17 cellular contexts compared by ENCODE assay signal in genomic region chr6:137768935-137769334, GRCh38.
DNase-seq lines count a peak whose midpoint lies in the region; ATAC-seq, FAIRE-seq and TF ChIP-seq lines count a peak whose summit lies in the region.
"Had no signal": no experiment of that assay in that cellular context is flagged by ENCODE, and none has a peak within 500 bp of the region (broad histone marks: within the 10 kb centered on the region; RNA-seq: fewer than 3 reads in every experiment).

No MANE protein-coding gene starts in this region.

- TF ChIP-seq CTCF in GM12878 (IDR thresholded peaks at IDR 0.05 in 2 of 3, conservative IDR thresholded peaks at IDR 0.05 in 1 of 3; ENCODE audit: control insufficient read depth in 2 of 3, extremely low read depth in 1 of 3, insufficient read depth in 1 of 3, low read depth in 3 of 3, low read length in 3 of 3) = no peak

- peaks cover 26% of the 10 kb centered on the region for H3K4me1 ChIP-seq in GM12878 (ENCODE audit: control insufficient read depth, insufficient read depth, low read length)
- H3K4me1 ChIP-seq: gastrocnemius medialis had no signal

- peaks cover 28% of the 10 kb centered on the region for H3K4me1 Mint-ChIP-seq in activated naive CD4-positive, alpha-beta T cell treated with anti-CD3 and anti-CD28 coated beads, Interleukin-2, amount 10 ng/mL, durations not matched to agents 7 days and 5 days
- peaks cover 8 to 28% (median 23%) of the 10 kb centered on the region in 4 donors for H3K4me1 Mint-ChIP-seq in naive thymus-derived CD8-positive, alpha-beta T cell

- no peak for TF ChIP-seq EP300 in GM12878 (IDR thresholded peaks at IDR 0.05; ENCODE audit: borderline replicate concordance in 1 of 2, control insufficient read depth in 1 of 2, low read depth in 2 of 2, low read length in 2 of 2)

- no peaks in the 10 kb centered on the region for H3K36me3 Mint-ChIP-seq in activated naive CD4-positive, alpha-beta T cell treated with anti-CD3 and anti-CD28 coated beads, Interleukin-2, amount 10 ng/mL, durations not matched to agents 7 days and 5 days
- peaks cover 0 to 5% (median 0%) of the 10 kb centered on the region in 3 donors for H3K36me3 Mint-ChIP-seq in naive thymus-derived CD8-positive, alpha-beta T cell

- BruUV-seq in GM12878 (replicated peaks; lab: Mats Ljungman, UMichigan) = no TSS peak

- no peaks in the 10 kb centered on the region for H3K79me2 ChIP-seq in GM12878 (ENCODE audit: control insufficient read depth, insufficient read depth, low read length)

- no peak for DNase-seq in activated naive CD4-positive, alpha-beta T cell treated with anti-CD3 and anti-CD28 coated beads, Interleukin-2, amount 10 ng/mL, durations not matched to agents 7 days and 5 days
- no peak for DNase-seq in activated naive CD4-positive, alpha-beta T cell (lab: John Stamatoyannopoulos, UW)
- no peak for DNase-seq in GM12878 (ENCODE audit: low read depth, low spot score)
- DNase-seq in naive thymus-derived CD8-positive, alpha-beta T cell = no peak
- DNase-seq in NCI-H146 treated with DMSO at 0.1 percent for 48 hours (lab: John Stamatoyannopoulos, UW; ENCODE audit: unreplicated experiment) = no peak
- no peak for DNase-seq in UCSD-AML1 (lab: John Stamatoyannopoulos, UW; ENCODE audit: unreplicated experiment)
- no peak for DNase-seq in HUDEP-2 (lab: John Stamatoyannopoulos, UW; ENCODE audit: unreplicated experiment in 76 of 76)
- DNase-seq: activated CD4-positive, alpha-beta T cell treated with anti-CD3 and anti-CD28 coated beads for 1 hour; amygdala; gastrocnemius medialis; GOT3; NCI-H1105 treated with DMSO at 0.1 percent for 48 hours; NCI-H510A treated with DMSO at 0.1 percent for 48 hours had no signal

- no peak for TF ChIP-seq RAD21 in GM12878 (IDR thresholded peaks at IDR 0.05; ENCODE audit: insufficient read depth, low read depth, low read length)

- peak overlapping the region; percentile 13; the same call in 1 of the 2 replicates for H3K4me3 ChIP-seq in GM12878
- H3K4me3 ChIP-seq: BLaER1 treated with 17β-estradiol and CSF1 and Interleukin-3, amounts not matched to agents 10 nM and 100 nM; gastrocnemius medialis; lung had no signal

- peak overlapping the region; percentile 92 for H3K27ac ChIP-seq in GM12878 (ENCODE audit: control insufficient read depth, insufficient read depth)
- H3K27ac ChIP-seq: gastrocnemius medialis had no signal

- H3K27me3 ChIP-seq in GM12878 (replicated peaks in 1 of 2; ENCODE audit: control insufficient read depth in 2 of 2, insufficient read depth in 2 of 2, low read length in 1 of 2) = no peaks in the 10 kb centered on the region
- H3K27me3 ChIP-seq: BLaER1 treated with 17β-estradiol and CSF1 and Interleukin-3, amounts not matched to agents 10 nM and 100 nM; gastrocnemius medialis had no signal

- peaks cover 3% of the 10 kb centered on the region; the same call in 2 of the 3 replicates for H3K9me3 ChIP-seq in GM12878 (replicated peaks; ENCODE audit: control insufficient read depth, insufficient read depth, low read length)
- H3K9me3 ChIP-seq: gastrocnemius medialis had no signal

- FAIRE-seq in GM12878 (lab: Jason Lieb, UNC) = peak; percentile 13

- H3K27ac Mint-ChIP-seq in activated naive CD4-positive, alpha-beta T cell treated with anti-CD3 and anti-CD28 coated beads, Interleukin-2, amount 10 ng/mL, durations not matched to agents 7 days and 5 days = peak overlapping the region; percentile 94
- peak overlapping the region in 9 of 10 donors; percentile 51 to 95 (median 92) for H3K27ac Mint-ChIP-seq in naive thymus-derived CD8-positive, alpha-beta T cell

- CTCF ChIA-PET in activated naive CD4-positive, alpha-beta T cell treated with anti-CD3 and anti-CD28 coated beads, Interleukin-2, amount 10 ng/mL, durations not matched to agents 7 days and 5 days (lab: Charles Lee) = interaction anchor here (1.2 kb wide), 1 partner anchor 60 kb away, joined by 3 read pairs; no protein-coding TSS in a partner anchor
- CTCF ChIA-PET in GM12878 (lab: Yijun Ruan, JAX) = interaction anchor here (0.8 to 0.9 kb wide), 3 partner anchors 19 to 61 kb away, joined by 3 to 5 read pairs (median 3); no protein-coding TSS in a partner anchor

- no peaks in the 10 kb centered on the region for H3K36me3 ChIP-seq in GM12878 (ENCODE audit: control insufficient read depth in 2 of 2, insufficient read depth in 2 of 2, low read length in 1 of 2)
- H3K36me3 ChIP-seq: BLaER1 treated with 17β-estradiol and CSF1 and Interleukin-3, amounts not matched to agents 10 nM and 100 nM; gastrocnemius medialis had no signal

- no peak for TF ChIP-seq POLR2A in GM12878 (IDR thresholded peaks at IDR 0.05; ENCODE audit: low read depth, low read length)

- 95% methylated on average over 1 of the region's 1 CpG for WGBS in GM12878 (ENCODE audit: insufficient coverage, insufficient replicate concordance, low lambda C conversion rate, missing lambda C conversion rate)

- SMC1A ChIA-PET in GM12878 (lab: Charles Lee; ENCODE audit: uncharacterized antibody, unreplicated experiment) = interaction anchor here (0.7 to 6.1 kb wide), 17 partner anchors 9 to 692 kb away, joined by 3 to 55 read pairs (median 4); partner anchors contain the start of gene TNFAIP3

- H4K20me1 ChIP-seq in GM12878 (ENCODE audit: control insufficient read depth, insufficient read depth) = no peaks in the 10 kb centered on the region
- H4K20me1 ChIP-seq: BLaER1 treated with 17β-estradiol and CSF1 and Interleukin-3, amounts not matched to agents 10 nM and 100 nM had no signal

- intact Hi-C loops in GM12878 (cut with micrococcal nuclease; ENCODE audit: unreplicated experiment) = loop anchor here (2.0 kb wide), 1 partner anchor 60 kb away; no protein-coding TSS in a partner anchor

- in situ Hi-C loops in GM12878 (cut with MboI) = no loop called here

- no peak overlapping the region for H3K4me3 Mint-ChIP-seq in activated naive CD4-positive, alpha-beta T cell treated with anti-CD3 and anti-CD28 coated beads, Interleukin-2, amount 10 ng/mL, durations not matched to agents 7 days and 5 days
- peak overlapping the region in 2 of 10 donors; percentile 43 to 81 for H3K4me3 Mint-ChIP-seq in naive thymus-derived CD8-positive, alpha-beta T cell

- H3K9ac ChIP-seq in GM12878 (ENCODE audit: control insufficient read depth, insufficient read depth, low read length) = peak overlapping the region; percentile 40

- RAD21 ChIA-PET in GM12878 (lab: Charles Lee; ENCODE audit: unreplicated experiment) = interaction anchor here (0.7 to 2.7 kb wide), 6 partner anchors 12 to 102 kb away, joined by 3 to 10 read pairs (median 3); partner anchors contain the start of gene TNFAIP3

- no peaks in the 10 kb centered on the region for H3K27me3 Mint-ChIP-seq in activated naive CD4-positive, alpha-beta T cell treated with anti-CD3 and anti-CD28 coated beads, Interleukin-2, amount 10 ng/mL, durations not matched to agents 7 days and 5 days
- no peaks in the 10 kb centered on the region for H3K27me3 Mint-ChIP-seq in naive thymus-derived CD8-positive, alpha-beta T cell

- peak; percentile 3 for ATAC-seq in HG03432 (IDR thresholded peaks at IDR 0.05; ENCODE audit: unreplicated experiment)
- ATAC-seq in GM12878 = no peak; the same call in 1 of the 3 replicates
- ATAC-seq in naive thymus-derived CD8-positive, alpha-beta T cell = no peak
- ATAC-seq: gastrocnemius medialis, sciatic nerve had no signal

- H3K9me3 Mint-ChIP-seq in activated naive CD4-positive, alpha-beta T cell treated with anti-CD3 and anti-CD28 coated beads, Interleukin-2, amount 10 ng/mL, durations not matched to agents 7 days and 5 days = no peaks in the 10 kb centered on the region
- H3K9me3 Mint-ChIP-seq in naive thymus-derived CD8-positive, alpha-beta T cell = peaks cover 0 to 5% (median 0%) of the 10 kb centered on the region in 9 donors

- peak overlapping the region; percentile 73 for H2AFZ ChIP-seq in GM12878 (ENCODE audit: control insufficient read depth, low read depth, low read length)

- peak overlapping the region; percentile 1 for H3K4me2 ChIP-seq in GM12878 (ENCODE audit: control insufficient read depth, insufficient read depth)

- POLR2A ChIA-PET in GM12878 (lab: Charles Lee) = interaction anchor here (1.0 to 2.5 kb wide), 5 partner anchors 9 to 27 kb away, joined by 3 to 16 read pairs (median 4); no protein-coding TSS in a partner anchor
- POLR2A ChIA-PET in naive thymus-derived CD8-positive, alpha-beta T cell (lab: Charles Lee) = no interaction called here

TF ChIP-seq in GM12878, 131 proteins besides CTCF, POLR2A, EP300 and RAD21 (continues in another document):
- TF ChIP-seq CHD2 (IDR thresholded peaks at IDR 0.05; ENCODE audit: borderline replicate concordance, low read depth, low read length) (no peak), POU2F2 (IDR thresholded peaks at IDR 0.05; ENCODE audit: borderline replicate concordance, low read depth, low read length) (no peak), LARP7 (IDR thresholded peaks at IDR 0.05) (no peak), SMAD5 (IDR thresholded peaks at IDR 0.05; ENCODE audit: low read depth) (no peak), PRDM15 (CRISPR knock-in tag; IDR thresholded peaks at IDR 0.05) (no peak), KLF5 (IDR thresholded peaks at IDR 0.05; ENCODE audit: partially characterized antibody) (no peak), NRF1 (conservative IDR thresholded peaks at IDR 0.05; ENCODE audit: low read depth, low read length) (no peak), TARDBP (IDR thresholded peaks at IDR 0.05; ENCODE audit: borderline replicate concordance) (no peak)
